Comparison of ENCODE assay signal across 1 cellular context in the genomic region with DNA sequence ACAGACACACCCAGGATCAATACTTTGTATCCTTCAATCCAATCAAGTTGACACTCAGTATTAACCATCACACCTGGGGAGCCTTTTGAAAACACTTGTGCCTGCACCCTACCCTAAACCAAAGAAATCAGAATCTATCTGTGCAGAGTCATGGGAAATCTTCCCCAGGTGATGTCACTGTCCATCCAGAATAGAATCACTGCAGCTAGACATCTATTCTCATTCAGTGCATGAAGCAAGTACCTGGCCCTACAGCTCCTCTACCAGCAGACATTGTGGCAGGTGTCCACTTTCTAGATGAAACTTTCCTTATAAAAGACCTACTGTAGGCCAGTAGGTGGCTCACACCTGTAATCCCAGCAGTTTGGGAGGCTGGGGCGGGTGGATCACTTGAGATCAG.
TF ChIP-seq lines count a peak whose summit lies in the region.

No MANE protein-coding gene starts in this region.

TF ChIP-seq in SK-N-SH treated with all-trans-retinoic acid at 6 μM for 48 hours, 23 proteins besides CTCF, POLR2A, EP300 and RAD21 (continued from another document):
- TF ChIP-seq, protein P1, sequence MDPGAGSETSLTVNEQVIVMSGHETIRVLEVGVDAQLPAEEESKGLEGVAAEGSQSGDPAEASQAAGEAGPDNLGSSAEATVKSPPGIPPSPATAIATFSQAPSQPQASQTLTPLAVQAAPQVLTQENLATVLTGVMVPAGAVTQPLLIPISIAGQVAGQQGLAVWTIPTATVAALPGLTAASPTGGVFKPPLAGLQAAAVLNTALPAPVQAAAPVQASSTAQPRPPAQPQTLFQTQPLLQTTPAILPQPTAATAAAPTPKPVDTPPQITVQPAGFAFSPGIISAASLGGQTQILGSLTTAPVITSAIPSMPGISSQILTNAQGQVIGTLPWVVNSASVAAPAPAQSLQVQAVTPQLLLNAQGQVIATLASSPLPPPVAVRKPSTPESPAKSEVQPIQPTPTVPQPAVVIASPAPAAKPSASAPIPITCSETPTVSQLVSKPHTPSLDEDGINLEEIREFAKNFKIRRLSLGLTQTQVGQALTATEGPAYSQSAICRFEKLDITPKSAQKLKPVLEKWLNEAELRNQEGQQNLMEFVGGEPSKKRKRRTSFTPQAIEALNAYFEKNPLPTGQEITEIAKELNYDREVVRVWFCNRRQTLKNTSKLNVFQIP (CRISPR knock-in tag; IDR thresholded peaks at IDR 0.05; ENCODE audit: borderline replicate concordance, low read depth) = no peak
- TF ChIP-seq SNAI2 (CRISPR knock-in tag; IDR thresholded peaks at IDR 0.05) = no peak
